1 cellular context compared by ENCODE assay signal in genomic region chr6:138403801-138404665, GRCh38.
TF ChIP-seq lines count a peak whose summit lies in the region.

A gene with protein sequence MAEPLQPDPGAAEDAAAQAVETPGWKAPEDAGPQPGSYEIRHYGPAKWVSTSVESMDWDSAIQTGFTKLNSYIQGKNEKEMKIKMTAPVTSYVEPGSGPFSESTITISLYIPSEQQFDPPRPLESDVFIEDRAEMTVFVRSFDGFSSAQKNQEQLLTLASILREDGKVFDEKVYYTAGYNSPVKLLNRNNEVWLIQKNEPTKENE (plus strand): TSS chr6:138404223. CDS start chr6:138404496, 273 bp downstream.

TF ChIP-seq in K562, 482 proteins besides CTCF, POLR2A, EP300 and RAD21 (continued from another document and continues in another):
- TF ChIP-seq PML (IDR thresholded peaks at IDR 0.05; ENCODE audit: low read length) (peak; percentile 76; the same call in 1 of the 2 replicates), GTF2F1 (IDR thresholded peaks at IDR 0.05; ENCODE audit: low read depth, low read length) (peak; percentile 72), THAP12 (CRISPR knock-in tag; IDR thresholded peaks at IDR 0.05) (peak; percentile 30), HMBOX1 (IDR thresholded peaks at IDR 0.05) (no peak), PHF20 (IDR thresholded peaks at IDR 0.05; ENCODE audit: partially characterized antibody) (peak; percentile 54), ZNF146 (CRISPR knock-in tag; IDR thresholded peaks at IDR 0.05; ENCODE audit: unreplicated experiment) (no peak), ZNF766 (CRISPR knock-in tag; conservative IDR thresholded peaks at IDR 0.05) (peak; percentile 87), RUNX1 (IDR thresholded peaks at IDR 0.05; ENCODE audit: low read depth) (no peak), RBM34 (IDR thresholded peaks at IDR 0.05; ENCODE audit: borderline replicate concordance, insufficient read depth, low read length) (no peak), RNF219 (CRISPR knock-in tag; IDR thresholded peaks at IDR 0.05) (no peak), PURB (CRISPR knock-in tag; IDR thresholded peaks at IDR 0.05; ENCODE audit: low read depth) (no peak), FOXA3 (CRISPR knock-in tag; conservative IDR thresholded peaks at IDR 0.05 in 1 of 2, IDR thresholded peaks at IDR 0.05 in 1 of 2) (no peak), MLLT1 (IDR thresholded peaks at IDR 0.05) (0 out of 4 replicates have a peak, but pooled peaks of 1 of the 2 experiments have one; percentile 20), HDAC8 (tag; IDR thresholded peaks at IDR 0.05) (no peak), SMARCB1 (IDR thresholded peaks at IDR 0.05; ENCODE audit: insufficient read length, low read depth) (no peak), HMGN3 (IDR thresholded peaks at IDR 0.05; ENCODE audit: borderline replicate concordance, extremely low read depth, insufficient read length, low read depth, low read length) (peak; percentile 89), LCOR (CRISPR knock-in tag; IDR thresholded peaks at IDR 0.05) (peak; percentile 87), HNRNPH1 (optimal IDR thresholded peaks at IDR 0.05; ENCODE audit: low read depth, low read length) (no peak), CBX5 (IDR thresholded peaks at IDR 0.05; ENCODE audit: borderline replicate concordance, low read depth) (no peak), ZNF77 (CRISPR knock-in tag; IDR thresholded peaks at IDR 0.05) (no peak), KLF13 (tag; IDR thresholded peaks at IDR 0.05; ENCODE audit: borderline replicate concordance, low read depth) (no peak), RHOXF2B (CRISPR knock-in tag; conservative IDR thresholded peaks at IDR 0.05) (no peak), ZBTB8A (IDR thresholded peaks at IDR 0.05; ENCODE audit: partially characterized antibody) (no peak), KLF1 (tag; IDR thresholded peaks at IDR 0.05) (peak; percentile 64), GATAD2B (IDR thresholded peaks at IDR 0.05; ENCODE audit: borderline replicate concordance) (peak; percentile 98), SLC30A9 (CRISPR knock-in tag; IDR thresholded peaks at IDR 0.05) (no peak), TAF9B (IDR thresholded peaks at IDR 0.05; ENCODE audit: partially characterized antibody) (no peak), HOXB6 (CRISPR knock-in tag; IDR thresholded peaks at IDR 0.05; ENCODE audit: borderline replicate concordance) (no peak), ZNF589 (CRISPR knock-in tag; IDR thresholded peaks at IDR 0.05; ENCODE audit: low read depth) (peak; percentile 10; the same call in 1 of the 2 replicates), ZNF445 (CRISPR knock-in tag; IDR thresholded peaks at IDR 0.05; ENCODE audit: low read depth) (no peak), CBFA2T2 (conservative IDR thresholded peaks at IDR 0.05) (no peak), NCOA4 (IDR thresholded peaks at IDR 0.05; ENCODE audit: partially characterized antibody) (no peak), CC2D1A (IDR thresholded peaks at IDR 0.05) (no peak), PPARD (CRISPR knock-in tag; IDR thresholded peaks at IDR 0.05) (no peak), SRSF7 (optimal IDR thresholded peaks at IDR 0.05; ENCODE audit: low read depth, low read length) (no peak), SMAD4 (CRISPR knock-in tag; conservative IDR thresholded peaks at IDR 0.05) (peak; percentile 70; the same call in 1 of the 2 replicates), DPF2 (IDR thresholded peaks at IDR 0.05) (no peak; the same call in 1 of the 2 replicates), MAFG (tag; conservative IDR thresholded peaks at IDR 0.05) (no peak), E2F3 (CRISPR knock-in tag; IDR thresholded peaks at IDR 0.05) (no peak), NCOA1 (IDR thresholded peaks at IDR 0.05; ENCODE audit: low read depth) (no peak), RNF2 (IDR thresholded peaks at IDR 0.05) (peak; percentile 87; the same call in 1 of the 2 replicates), SIN3B (IDR thresholded peaks at IDR 0.05; ENCODE audit: low read depth) (peak; percentile 76; the same call in 1 of the 2 replicates), ZBTB1 (CRISPR knock-in tag; IDR thresholded peaks at IDR 0.05; ENCODE audit: borderline replicate concordance, low read depth) (peak; percentile 65; the same call in 1 of the 2 replicates), ETV5 (CRISPR knock-in tag; IDR thresholded peaks at IDR 0.05; ENCODE audit: low read depth) (peak; percentile 80), MAFK (IDR thresholded peaks at IDR 0.05; ENCODE audit: low read length) (no peak), ZNF431 (CRISPR knock-in tag; IDR thresholded peaks at IDR 0.05) (peak; percentile 63; the same call in 1 of the 2 replicates), ZNF668 (CRISPR knock-in tag; IDR thresholded peaks at IDR 0.05) (no peak)
- TF ChIP-seq, protein P1, sequence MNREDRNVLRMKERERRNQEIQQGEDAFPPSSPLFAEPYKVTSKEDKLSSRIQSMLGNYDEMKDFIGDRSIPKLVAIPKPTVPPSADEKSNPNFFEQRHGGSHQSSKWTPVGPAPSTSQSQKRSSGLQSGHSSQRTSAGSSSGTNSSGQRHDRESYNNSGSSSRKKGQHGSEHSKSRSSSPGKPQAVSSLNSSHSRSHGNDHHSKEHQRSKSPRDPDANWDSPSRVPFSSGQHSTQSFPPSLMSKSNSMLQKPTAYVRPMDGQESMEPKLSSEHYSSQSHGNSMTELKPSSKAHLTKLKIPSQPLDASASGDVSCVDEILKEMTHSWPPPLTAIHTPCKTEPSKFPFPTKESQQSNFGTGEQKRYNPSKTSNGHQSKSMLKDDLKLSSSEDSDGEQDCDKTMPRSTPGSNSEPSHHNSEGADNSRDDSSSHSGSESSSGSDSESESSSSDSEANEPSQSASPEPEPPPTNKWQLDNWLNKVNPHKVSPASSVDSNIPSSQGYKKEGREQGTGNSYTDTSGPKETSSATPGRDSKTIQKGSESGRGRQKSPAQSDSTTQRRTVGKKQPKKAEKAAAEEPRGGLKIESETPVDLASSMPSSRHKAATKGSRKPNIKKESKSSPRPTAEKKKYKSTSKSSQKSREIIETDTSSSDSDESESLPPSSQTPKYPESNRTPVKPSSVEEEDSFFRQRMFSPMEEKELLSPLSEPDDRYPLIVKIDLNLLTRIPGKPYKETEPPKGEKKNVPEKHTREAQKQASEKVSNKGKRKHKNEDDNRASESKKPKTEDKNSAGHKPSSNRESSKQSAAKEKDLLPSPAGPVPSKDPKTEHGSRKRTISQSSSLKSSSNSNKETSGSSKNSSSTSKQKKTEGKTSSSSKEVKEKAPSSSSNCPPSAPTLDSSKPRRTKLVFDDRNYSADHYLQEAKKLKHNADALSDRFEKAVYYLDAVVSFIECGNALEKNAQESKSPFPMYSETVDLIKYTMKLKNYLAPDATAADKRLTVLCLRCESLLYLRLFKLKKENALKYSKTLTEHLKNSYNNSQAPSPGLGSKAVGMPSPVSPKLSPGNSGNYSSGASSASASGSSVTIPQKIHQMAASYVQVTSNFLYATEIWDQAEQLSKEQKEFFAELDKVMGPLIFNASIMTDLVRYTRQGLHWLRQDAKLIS (CRISPR knock-in tag; IDR thresholded peaks at IDR 0.05) = peak; percentile 95
- TF ChIP-seq, protein P2, sequence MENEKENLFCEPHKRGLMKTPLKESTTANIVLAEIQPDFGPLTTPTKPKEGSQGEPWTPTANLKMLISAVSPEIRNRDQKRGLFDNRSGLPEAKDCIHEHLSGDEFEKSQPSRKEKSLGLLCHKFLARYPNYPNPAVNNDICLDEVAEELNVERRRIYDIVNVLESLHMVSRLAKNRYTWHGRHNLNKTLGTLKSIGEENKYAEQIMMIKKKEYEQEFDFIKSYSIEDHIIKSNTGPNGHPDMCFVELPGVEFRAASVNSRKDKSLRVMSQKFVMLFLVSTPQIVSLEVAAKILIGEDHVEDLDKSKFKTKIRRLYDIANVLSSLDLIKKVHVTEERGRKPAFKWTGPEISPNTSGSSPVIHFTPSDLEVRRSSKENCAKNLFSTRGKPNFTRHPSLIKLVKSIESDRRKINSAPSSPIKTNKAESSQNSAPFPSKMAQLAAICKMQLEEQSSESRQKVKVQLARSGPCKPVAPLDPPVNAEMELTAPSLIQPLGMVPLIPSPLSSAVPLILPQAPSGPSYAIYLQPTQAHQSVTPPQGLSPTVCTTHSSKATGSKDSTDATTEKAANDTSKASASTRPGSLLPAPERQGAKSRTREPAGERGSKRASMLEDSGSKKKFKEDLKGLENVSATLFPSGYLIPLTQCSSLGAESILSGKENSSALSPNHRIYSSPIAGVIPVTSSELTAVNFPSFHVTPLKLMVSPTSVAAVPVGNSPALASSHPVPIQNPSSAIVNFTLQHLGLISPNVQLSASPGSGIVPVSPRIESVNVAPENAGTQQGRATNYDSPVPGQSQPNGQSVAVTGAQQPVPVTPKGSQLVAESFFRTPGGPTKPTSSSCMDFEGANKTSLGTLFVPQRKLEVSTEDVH (IDR thresholded peaks at IDR 0.05; ENCODE audit: low read depth, partially characterized antibody) = no peak
- TF ChIP-seq, protein P3, sequence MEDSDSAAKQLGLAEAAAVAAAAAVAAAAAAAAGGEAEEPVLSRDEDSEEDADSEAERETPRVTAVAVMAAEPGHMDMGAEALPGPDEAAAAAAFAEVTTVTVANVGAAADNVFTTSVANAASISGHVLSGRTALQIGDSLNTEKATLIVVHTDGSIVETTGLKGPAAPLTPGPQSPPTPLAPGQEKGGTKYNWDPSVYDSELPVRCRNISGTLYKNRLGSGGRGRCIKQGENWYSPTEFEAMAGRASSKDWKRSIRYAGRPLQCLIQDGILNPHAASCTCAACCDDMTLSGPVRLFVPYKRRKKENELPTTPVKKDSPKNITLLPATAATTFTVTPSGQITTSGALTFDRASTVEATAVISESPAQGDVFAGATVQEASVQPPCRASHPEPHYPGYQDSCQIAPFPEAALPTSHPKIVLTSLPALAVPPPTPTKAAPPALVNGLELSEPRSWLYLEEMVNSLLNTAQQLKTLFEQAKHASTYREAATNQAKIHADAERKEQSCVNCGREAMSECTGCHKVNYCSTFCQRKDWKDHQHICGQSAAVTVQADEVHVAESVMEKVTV (CRISPR knock-in tag; IDR thresholded peaks at IDR 0.05) = no peak; the same call in 1 of the 2 replicates
- TF ChIP-seq, protein P4, sequence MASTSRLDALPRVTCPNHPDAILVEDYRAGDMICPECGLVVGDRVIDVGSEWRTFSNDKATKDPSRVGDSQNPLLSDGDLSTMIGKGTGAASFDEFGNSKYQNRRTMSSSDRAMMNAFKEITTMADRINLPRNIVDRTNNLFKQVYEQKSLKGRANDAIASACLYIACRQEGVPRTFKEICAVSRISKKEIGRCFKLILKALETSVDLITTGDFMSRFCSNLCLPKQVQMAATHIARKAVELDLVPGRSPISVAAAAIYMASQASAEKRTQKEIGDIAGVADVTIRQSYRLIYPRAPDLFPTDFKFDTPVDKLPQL (IDR thresholded peaks at IDR 0.05; ENCODE audit: extremely low read depth, insufficient read length) = no peak
- TF ChIP-seq, protein P5, sequence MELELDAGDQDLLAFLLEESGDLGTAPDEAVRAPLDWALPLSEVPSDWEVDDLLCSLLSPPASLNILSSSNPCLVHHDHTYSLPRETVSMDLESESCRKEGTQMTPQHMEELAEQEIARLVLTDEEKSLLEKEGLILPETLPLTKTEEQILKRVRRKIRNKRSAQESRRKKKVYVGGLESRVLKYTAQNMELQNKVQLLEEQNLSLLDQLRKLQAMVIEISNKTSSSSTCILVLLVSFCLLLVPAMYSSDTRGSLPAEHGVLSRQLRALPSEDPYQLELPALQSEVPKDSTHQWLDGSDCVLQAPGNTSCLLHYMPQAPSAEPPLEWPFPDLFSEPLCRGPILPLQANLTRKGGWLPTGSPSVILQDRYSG (tag; conservative IDR thresholded peaks at IDR 0.05; ENCODE audit: low read depth) = no peak
